In genomic region chr1:8342325-8342724, GRCh38 we compare ENCODE assay signal across 16 cellular contexts. TPM values are rescaled to one million over a fixed set of nuclear protein-coding genes. Genes with fewer than 3 reads are reported as not detected.
DNase-seq lines count a peak whose midpoint lies in the region; ATAC-seq and TF ChIP-seq lines count a peak whose summit lies in the region.
"Had no signal": no experiment of that assay in that cellular context is flagged by ENCODE, and none has a peak within 500 bp of the region (broad histone marks: within the 10 kb centered on the region; RNA-seq: fewer than 3 reads in every experiment).

No MANE protein-coding gene starts in this region.

- DNase-seq in EL (peak; percentile 79), SJSA1 (ENCODE audit: low read depth in 1 of 2, low spot score in 2 of 2) (peak in 1 of 2 experiments; percentile 44), foreskin fibroblast (peak; percentile 84 to 92), tibial artery (peak in 1 of 2 donors; percentile 81), aorta (no peak), pons (ENCODE audit: low spot score) (no peak), GM19240 (ENCODE audit: insufficient read length, low spot score) (no peak)
- DNase-seq: CD4-positive, alpha-beta T cell; DMS53; heart right ventricle; islet precursor cell; Karpas-422; NCI-H1417 treated with DMSO at 0.1 percent for 48 hours; NCI-H2171 treated with DMSO at 0.1 percent for 48 hours; NK-92 treated with Interleukin-12 subunit alpha and Interleukin-12 subunit beta, amount 100 ng/mL, for 24 hours; SHP77 had no signal

- H3K9me3 ChIP-seq in SJSA1 (replicated peaks), result no peaks in the 10 kb centered on the region
- H3K9me3 ChIP-seq in tibial artery, result no peaks in the 10 kb centered on the region
- no peaks in the 10 kb centered on the region for H3K9me3 ChIP-seq in aorta (ENCODE audit: control insufficient read depth, low read length)
- H3K9me3 ChIP-seq: heart right ventricle had no signal

- H3K27ac ChIP-seq in SJSA1, result peak overlapping the region; percentile 97
- H3K27ac ChIP-seq in tibial artery, result peak overlapping the region; percentile 87 to 94
- peak overlapping the region in 1 of 2 donors; percentile 8 for H3K27ac ChIP-seq in aorta (ENCODE audit: low read depth in 1 of 2, low read length in 2 of 2)

- TF ChIP-seq CTCF in foreskin fibroblast (IDR thresholded peaks at IDR 0.05; ENCODE audit: low read depth, low read length) (peak; percentile 24), tibial artery (IDR thresholded peaks at IDR 0.05) (peak; percentile 24 to 26)

- ATAC-seq in aorta (ENCODE audit: low FRiP score), result no peak

- WGBS in aorta, 2 donors, result 69% methylated on average over 10 of the region's 10 CpGs

- H3K36me3 ChIP-seq in SJSA1 (no peaks in the 10 kb centered on the region), tibial artery (peaks cover 0 to 20% (median 19%) of the 10 kb centered on the region in 3 donors), aorta (ENCODE audit: control insufficient read depth in 1 of 2, insufficient read depth in 2 of 2, low read length in 1 of 2) (peaks cover 0 to 5% of the 10 kb centered on the region in 2 donors)

- intact Hi-C loops in tibial artery (cut with DNase I; ENCODE audit: low total_unique reads), result no loop called here
- intact Hi-C loops in aorta (cut with DNase I), result no loop called here

- H3K4me1 ChIP-seq in SJSA1 (replicated peaks) (peaks cover 35% of the 10 kb centered on the region), tibial artery (peaks cover 5 to 27% (median 15%) of the 10 kb centered on the region in 4 donors), aorta (ENCODE audit: control insufficient read depth in 1 of 2, insufficient read depth in 2 of 2, low read length in 2 of 2) (no peaks in the 10 kb centered on the region)

- H3K27me3 ChIP-seq in SJSA1 (replicated peaks) (no peaks in the 10 kb centered on the region), tibial artery (no peaks in the 10 kb centered on the region), aorta (ENCODE audit: control insufficient read depth in 1 of 2, insufficient read depth in 2 of 2, low read length in 1 of 2) (no peaks in the 10 kb centered on the region)
- H3K27me3 ChIP-seq: heart right ventricle had no signal

- H3K4me3 ChIP-seq in SJSA1 (no peak overlapping the region), foreskin fibroblast (ENCODE audit: low read depth in 1 of 2, low read length in 2 of 2) (no peak overlapping the region), tibial artery (no peak overlapping the region), aorta (ENCODE audit: low read length in 2 of 2) (no peak overlapping the region)
- H3K4me3 ChIP-seq: heart right ventricle had no signal

RNA-seq across cellular contexts. Expression of gene SLC45A1, which starts 24.4 kb away (rescaled TPM):
- total RNA-seq in SJSA1 (2014; rRNA removed; shearing (Covaris generic)), result 0.44 and 2.5 TPM in 2 replicates
- total RNA-seq in aorta, result 1 to 10 TPM; 5.4 to 8.7 TPM
- polyA plus RNA-seq in aorta, result 1 to 10 TPM; 4.4 to 8.1 TPM

Comparison
In these comparisons a context has a peak if more than half of its experiments do, and no peak if none do; other contexts are left out.
1. DNase-seq: peak in EL (single experiment) and foreskin fibroblast (2 of 2); none in aorta (0 of 2), pons (single experiment) and GM19240 (single experiment).